In genomic region chr21:36630485-36631206, GRCh38 we compare ENCODE assay signal across 8 cellular contexts.
DNase-seq lines count a peak whose midpoint lies in the region; ATAC-seq and TF ChIP-seq lines count a peak whose summit lies in the region.

No MANE protein-coding gene starts in this region.

- H3K27ac Mint-ChIP-seq in CD4-positive, CD25-positive, alpha-beta regulatory T cell = no peak overlapping the region

- no peaks in the 10 kb centered on the region for H3K9me3 ChIP-seq in CD4-positive, CD25-positive, alpha-beta regulatory T cell (ENCODE audit: control insufficient read depth in 2 of 2, low read length in 2 of 2)

- H3K36me3 ChIP-seq in CD4-positive, CD25-positive, alpha-beta regulatory T cell (ENCODE audit: control insufficient read depth, insufficient read depth, low read length) = no peaks in the 10 kb centered on the region

- H3K27me3 Mint-ChIP-seq in CD4-positive, CD25-positive, alpha-beta regulatory T cell = peaks cover 8% of the 10 kb centered on the region

- H3K36me3 Mint-ChIP-seq in CD4-positive, CD25-positive, alpha-beta regulatory T cell = no peaks in the 10 kb centered on the region

- TF ChIP-seq CTCF in HFF-Myc (IDR thresholded peaks at IDR 0.05; ENCODE audit: low read depth, low read length, missing control alignments) (peak; percentile 85), fibroblast of pulmonary artery (IDR thresholded peaks at IDR 0.05; ENCODE audit: low read length, missing control alignments) (peak; percentile 72)

- H3K9me3 Mint-ChIP-seq in CD4-positive, CD25-positive, alpha-beta regulatory T cell = peaks cover 0 to 2% (median 0%) of the 10 kb centered on the region in 7 donors

- no peak overlapping the region for H3K27ac ChIP-seq in CD4-positive, CD25-positive, alpha-beta regulatory T cell (ENCODE audit: insufficient read depth, low read length, poor library complexity, severe bottlenecking)

- H3K4me3 ChIP-seq in CD4-positive, CD25-positive, alpha-beta regulatory T cell (ENCODE audit: low read depth, low read length) = no peak overlapping the region
- H3K4me3 ChIP-seq in HFF-Myc (replicated peaks; ENCODE audit: low read depth, low read length) = no peak overlapping the region
- H3K4me3 ChIP-seq in fibroblast of pulmonary artery (replicated peaks; ENCODE audit: low read depth, low read length) = no peak overlapping the region

- H3K4me1 Mint-ChIP-seq in CD4-positive, CD25-positive, alpha-beta regulatory T cell = no peaks in the 10 kb centered on the region

- ATAC-seq in CD4-positive, CD25-positive, alpha-beta regulatory T cell (ENCODE audit: low read depth in 2 of 2) = no peak
- ATAC-seq in GM19395 (IDR thresholded peaks at IDR 0.05; ENCODE audit: unreplicated experiment) (no peak), HG03175 (IDR thresholded peaks at IDR 0.05; ENCODE audit: unreplicated experiment) (no peak)

- H3K27me3 ChIP-seq in CD4-positive, CD25-positive, alpha-beta regulatory T cell (ENCODE audit: control insufficient read depth, insufficient read depth, low read length) = no peaks in the 10 kb centered on the region

- H3K4me3 Mint-ChIP-seq in CD4-positive, CD25-positive, alpha-beta regulatory T cell = no peak overlapping the region

- no peaks in the 10 kb centered on the region for H3K4me1 ChIP-seq in CD4-positive, CD25-positive, alpha-beta regulatory T cell (ENCODE audit: control insufficient read depth, insufficient read depth, low read length, poor library complexity, severe bottlenecking)

- intact Hi-C loops in posterior cingulate gyrus (cut with DNase I) = loop anchor here (10.0 kb wide), 1 partner anchor 294 kb away; no protein-coding TSS in a partner anchor

- peak; percentile 25 to 45 (median 36) for DNase-seq in CD4-positive, CD25-positive, alpha-beta regulatory T cell
- DNase-seq in HFF-Myc (ENCODE audit: extremely low read depth, low read depth) (no peak), OCI-M1 (lab: John Stamatoyannopoulos, UW) (peak; percentile 73), activated T-cell treated with anti-CD3 and anti-CD28 coated beads for 48 hours (ENCODE audit: low read depth) (peak; percentile 41), fibroblast of pulmonary artery (ENCODE audit: low read depth) (peak; percentile 57), posterior cingulate gyrus (peak in 6 of 10 donors; percentile 48 to 86 (median 67))
